In genomic region chr3:184557348-184557950, GRCh38 we compare ENCODE assay signal across 31 cellular contexts. TPM values are rescaled to one million over a fixed set of nuclear protein-coding genes. Genes with fewer than 3 reads are reported as not detected.
"Had no signal": no experiment of that assay in that cellular context is flagged by ENCODE, and none has a peak within 500 bp of the region (broad histone marks: within the 10 kb centered on the region; RNA-seq: fewer than 3 reads in every experiment).

No MANE protein-coding gene starts in this region.

- H3K27ac Mint-ChIP-seq: activated CD4-positive, alpha-beta T cell treated with anti-CD3 and anti-CD28 coated beads, Interleukin-2, amount 10 ng/mL, durations not matched to agents 24 days and 14 days; activated naive CD8-positive, alpha-beta T cell treated with anti-CD3 and anti-CD28 coated beads for 36 hours; activated T-cell treated with anti-CD3 and anti-CD28 coated beads, Interleukin-2, amount 50 U/mL, for 24 hours; natural killer cell treated with Interleukin-12 subunit alpha and Interleukin-12 subunit beta and Interleukin-15 and Interleukin-18, amount 100 ng/mL, for 72 hours; stimulated activated naive B cell treated with anti-CD40 and anti-IgM and Interleukin-4, amounts not matched to agents 10 μg/mL and 1 μg/mL and 100 μg/mL, for 72 hours had no signal

- H3K9me3 ChIP-seq: adrenal gland, body of pancreas, left lung, lower lobe of right lung, neutrophil, ovary, prostate gland, suprapubic skin, tibial nerve had no signal

- H3K27ac ChIP-seq: adrenal gland, body of pancreas, coronary artery, left lung, lower lobe of right lung, neutrophil, ovary, suprapubic skin, tibial nerve, WERI-Rb-1 had no signal

- FAIRE-seq: frontal cortex, islet of Langerhans, urothelium cell line had no signal

- H3K36me3 ChIP-seq: adrenal gland, left lung, lower lobe of right lung, neutrophil, ovary, prostate gland, suprapubic skin, tibial nerve, WERI-Rb-1 had no signal

- H3K27me3 ChIP-seq: adrenal gland, body of pancreas, ovary, suprapubic skin, tibial nerve had no signal

- H3K9me3 Mint-ChIP-seq: activated CD4-positive, alpha-beta memory T cell treated with anti-CD3 and anti-CD28 coated beads, Interleukin-2, amount 10 ng/mL, durations not matched to agents 7 days and 5 days; activated CD4-positive, alpha-beta T cell treated with anti-CD3 and anti-CD28 coated beads, Interleukin-2, amount 10 ng/mL, durations not matched to agents 24 days and 14 days; activated naive CD8-positive, alpha-beta T cell treated with anti-CD3 and anti-CD28 coated beads for 36 hours; activated T-cell treated with anti-CD3 and anti-CD28 coated beads, Interleukin-2, amount 50 U/mL, for 24 hours; natural killer cell treated with Interleukin-12 subunit alpha and Interleukin-12 subunit beta and Interleukin-15 and Interleukin-18, amount 100 ng/mL, for 72 hours; stimulated activated naive B cell treated with anti-CD40 and anti-IgM and Interleukin-4, amounts not matched to agents 10 μg/mL and 1 μg/mL and 100 μg/mL, for 72 hours had no signal

- ATAC-seq: activated CD4-positive, CD25-positive, alpha-beta regulatory T cell treated with anti-CD3 and anti-CD28 coated beads, Interleukin-2, amount 50 U/mL, for 24 hours; body of pancreas; left lung; lower lobe of right lung; natural killer cell treated with Interleukin-12 subunit alpha and Interleukin-12 subunit beta and Interleukin-15 and Interleukin-18, amount 100 ng/mL, for 72 hours; sciatic nerve; stimulated activated naive B cell treated with anti-CD40 and anti-IgM and Interleukin-4, amounts not matched to agents 10 μg/mL and 1 μg/mL and 100 μg/mL, for 72 hours had no signal

- H3K36me3 Mint-ChIP-seq: activated naive CD8-positive, alpha-beta T cell treated with anti-CD3 and anti-CD28 coated beads for 36 hours; natural killer cell treated with Interleukin-12 subunit alpha and Interleukin-12 subunit beta and Interleukin-15 and Interleukin-18, amount 100 ng/mL, for 72 hours; stimulated activated naive B cell treated with anti-CD40 and anti-IgM and Interleukin-4, amounts not matched to agents 10 μg/mL and 1 μg/mL and 100 μg/mL, for 72 hours had no signal

- H3K4me3 Mint-ChIP-seq: activated naive CD8-positive, alpha-beta T cell treated with anti-CD3 and anti-CD28 coated beads for 36 hours; activated T-cell treated with anti-CD3 and anti-CD28 coated beads, Interleukin-2, amount 50 U/mL, for 24 hours; natural killer cell treated with Interleukin-12 subunit alpha and Interleukin-12 subunit beta and Interleukin-15 and Interleukin-18, amount 100 ng/mL, for 72 hours; stimulated activated naive B cell treated with anti-CD40 and anti-IgM and Interleukin-4, amounts not matched to agents 10 μg/mL and 1 μg/mL and 100 μg/mL, for 72 hours had no signal

- DNase-seq: activated CD4-positive, alpha-beta memory T cell treated with anti-CD3 and anti-CD28 coated beads, Interleukin-2, amount 10 ng/mL, durations not matched to agents 7 days and 5 days; activated CD4-positive, alpha-beta T cell treated with anti-CD3 and anti-CD28 coated beads, Interleukin-2, amount 10 ng/mL, durations not matched to agents 24 days and 14 days; activated CD8-positive, alpha-beta memory T cell treated with anti-CD3 and anti-CD28 coated beads, Interleukin-2, amount 50 U/mL, for 48 hours; activated naive CD4-positive, alpha-beta T cell treated with Interleukin-2 at 50 U/mL for 16 hours; activated naive CD8-positive, alpha-beta T cell treated with anti-CD3 and anti-CD28 coated beads for 36 hours; activated T-cell treated with anti-CD3 and anti-CD28 coated beads, Interleukin-2, amount 50 U/mL, for 24 hours; adrenal gland; cerebellar nuclear complex; dorsolateral prefrontal cortex; mesenchymal stem cell; ovary; retina; stimulated activated CD4-positive, alpha-beta T cell treated with anti-CD3 and anti-CD28 coated beads, Interleukin-15, amount 100 ng/mL, for 24 hours; stimulated activated CD4-positive, alpha-beta T cell treated with anti-CD3 and anti-CD28 coated beads, Interleukin-2, amount 100 ng/mL, for 24 hours; stimulated activated naive B cell treated with anti-CD40 and anti-IgM and Interleukin-4, amounts not matched to agents 10 μg/mL and 1 μg/mL and 100 μg/mL, for 72 hours; WERI-Rb-1 had no signal

- H3K4me3 ChIP-seq: adrenal gland, body of pancreas, coronary artery, dorsolateral prefrontal cortex, left lung, lower lobe of right lung, ovary, prostate gland, smooth muscle cell, suprapubic skin, tibial nerve had no signal

RNA-seq across cellular contexts. Expression of gene EPHB3, which starts 4.1 kb away (rescaled TPM):
- total RNA-seq: natural killer cell treated with Interleukin-12 subunit alpha and Interleukin-12 subunit beta and Interleukin-15 and Interleukin-18, amount 100 ng/mL, for 72 hours had no signal
